ENCODE assay signal across 8 cellular contexts in the genomic region with DNA sequence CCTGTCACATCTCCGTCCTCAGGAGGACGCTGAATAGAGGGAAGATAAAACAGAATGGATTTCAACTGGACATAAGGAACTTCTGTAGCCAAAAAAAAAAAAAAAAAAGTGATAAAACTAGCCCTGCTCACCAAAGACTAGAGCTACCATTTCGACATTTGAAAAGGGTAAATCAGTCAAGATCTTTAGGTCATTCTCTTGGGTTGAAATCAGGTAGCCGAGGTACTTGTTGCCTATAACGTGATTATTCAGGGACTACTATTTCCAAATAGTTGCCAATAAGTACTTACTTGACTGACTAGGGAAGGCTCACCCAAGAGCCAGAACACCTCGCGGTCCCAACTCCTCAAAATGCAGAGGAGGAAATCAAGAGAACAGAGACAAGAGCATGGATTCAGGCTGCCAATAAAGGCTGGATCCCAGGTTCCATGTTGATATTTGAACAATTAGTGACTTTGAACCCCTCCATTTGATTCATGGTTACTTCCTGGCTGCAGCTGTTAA. TPM values are rescaled to one million over a fixed set of nuclear protein-coding genes. Genes with fewer than 3 reads are reported as not detected.
DNase-seq lines count a peak whose midpoint lies in the region; ATAC-seq and TF ChIP-seq lines count a peak whose summit lies in the region.

No MANE protein-coding gene starts in this region.

- TF ChIP-seq CTCF in Peyer's patch (IDR thresholded peaks at IDR 0.05) (no peak), epithelial cell of proximal tubule (conservative IDR thresholded peaks at IDR 0.05; ENCODE audit: low read depth, low read length) (no peak), progenitor cell of endocrine pancreas (IDR thresholded peaks at IDR 0.05; ENCODE audit: unreplicated experiment) (no peak)

- peaks cover 19% of the 10 kb centered on the region for H3K4me1 Mint-ChIP-seq in progenitor cell of endocrine pancreas (ENCODE audit: low read depth)

- H3K9me3 Mint-ChIP-seq in progenitor cell of endocrine pancreas (ENCODE audit: low read depth): peaks cover 5% of the 10 kb centered on the region

- peak overlapping the region; percentile 97 for H3K27ac Mint-ChIP-seq in progenitor cell of endocrine pancreas

- no peak for ATAC-seq in HG02852 (IDR thresholded peaks at IDR 0.05; ENCODE audit: unreplicated experiment)
- ATAC-seq in GM21515 (IDR thresholded peaks at IDR 0.05; ENCODE audit: unreplicated experiment): no peak
- no peak for ATAC-seq in HG02973 (IDR thresholded peaks at IDR 0.05; ENCODE audit: unreplicated experiment)

- H3K4me3 Mint-ChIP-seq in progenitor cell of endocrine pancreas (ENCODE audit: low read depth): peak overlapping the region; percentile 91

- peaks cover 6% of the 10 kb centered on the region for H3K36me3 Mint-ChIP-seq in progenitor cell of endocrine pancreas (ENCODE audit: insufficient read depth)

- H3K27me3 Mint-ChIP-seq in progenitor cell of endocrine pancreas: no peaks in the 10 kb centered on the region

- H3K4me3 ChIP-seq in Peyer's patch (peak overlapping the region; percentile 88 to 99 (median 94)), epithelial cell of proximal tubule (ENCODE audit: low read depth, low read length) (peak overlapping the region; percentile 92)

- H3K27me3 ChIP-seq in Peyer's patch: no peaks in the 10 kb centered on the region

- H3K36me3 ChIP-seq in Peyer's patch: no peaks in the 10 kb centered on the region

- DNase-seq in Daoy (ENCODE audit: low read depth): peak; percentile 16
- DNase-seq in Peyer's patch: no peak
- no peak for DNase-seq in epithelial cell of proximal tubule (ENCODE audit: low read depth)
- no peak for DNase-seq in progenitor cell of endocrine pancreas (ENCODE audit: low spot score, unreplicated experiment)
- DNase-seq in NCI-H526 (lab: John Stamatoyannopoulos, UW): no peak

- no peaks in the 10 kb centered on the region for H3K9me3 ChIP-seq in Peyer's patch

- H3K4me1 ChIP-seq in Peyer's patch: peaks cover 0 to 38% (median 6%) of the 10 kb centered on the region in 4 donors

- H3K27ac ChIP-seq in Peyer's patch: peak overlapping the region; percentile 99 to 100 (median 100)

- TF ChIP-seq POLR2A in Peyer's patch (IDR thresholded peaks at IDR 0.05): no peak

RNA-seq across cellular contexts. Expression of a gene that starts 2.0 kb away (rescaled TPM):
- 307 and 426 TPM in 2 replicates for total RNA-seq in Daoy (2014; rRNA removed; shearing (Covaris generic))
- total RNA-seq in Peyer's patch: 10 to 100 TPM; 34.7 to 46.9 (median 41.5) TPM
- total RNA-seq in epithelial cell of proximal tubule: 130 and 157 TPM in 2 replicates
- total RNA-seq in progenitor cell of endocrine pancreas: 71.7 and 78.8 TPM in 2 replicates
